Comparison of ENCODE assay signal across 1 cellular context in the genomic region with DNA sequence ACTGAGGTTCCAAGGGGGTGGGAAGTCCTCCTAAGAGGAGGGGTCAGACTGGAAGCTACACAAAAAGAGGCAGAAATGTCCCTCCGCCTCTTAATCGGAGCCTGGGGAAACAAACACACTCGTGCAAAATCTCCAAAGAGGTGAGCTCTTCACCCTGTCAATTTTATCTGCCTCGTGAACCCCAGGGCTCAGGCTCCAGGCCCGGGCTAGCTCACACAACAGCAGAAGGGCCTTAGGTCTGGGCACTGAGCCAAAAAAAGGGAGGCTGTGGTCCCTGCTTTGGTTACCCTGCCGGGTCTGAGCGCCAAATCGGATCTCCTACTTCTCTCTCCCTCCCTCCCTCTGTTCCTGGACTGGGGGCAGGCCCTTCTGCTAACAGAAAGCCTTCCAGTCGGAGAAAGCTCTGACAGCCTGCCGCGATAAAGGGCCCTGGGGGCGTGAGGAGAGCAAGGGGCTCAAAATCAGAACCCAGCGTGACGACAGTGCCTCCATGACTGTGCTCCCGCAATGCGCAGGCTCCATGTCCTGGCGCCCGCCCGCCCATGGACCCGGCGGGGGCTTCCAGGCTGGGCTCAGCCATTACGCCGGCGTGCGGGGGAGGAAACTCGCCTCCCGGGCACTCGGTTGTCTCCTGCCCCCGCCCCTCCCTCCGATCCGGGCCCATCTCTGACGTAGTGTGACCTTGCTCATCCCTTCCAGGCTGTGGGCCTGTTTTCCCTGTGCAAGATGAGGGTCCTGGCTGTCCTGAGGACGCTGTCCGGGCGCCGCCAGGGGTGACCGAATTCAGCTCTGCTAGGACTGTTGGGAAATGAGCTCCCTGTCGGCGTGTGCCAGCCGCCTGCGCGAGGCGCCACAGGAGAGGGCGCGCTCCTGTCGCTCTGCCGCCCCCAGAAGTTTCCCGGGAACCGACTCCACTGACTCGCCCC.
TF ChIP-seq lines count a peak whose summit lies in the region.

No MANE protein-coding gene starts in this region.

TF ChIP-seq in WTC11, 78 proteins besides CTCF, POLR2A, EP300 and RAD21 (continued from another document and continues in another):
- TF ChIP-seq, protein P1, sequence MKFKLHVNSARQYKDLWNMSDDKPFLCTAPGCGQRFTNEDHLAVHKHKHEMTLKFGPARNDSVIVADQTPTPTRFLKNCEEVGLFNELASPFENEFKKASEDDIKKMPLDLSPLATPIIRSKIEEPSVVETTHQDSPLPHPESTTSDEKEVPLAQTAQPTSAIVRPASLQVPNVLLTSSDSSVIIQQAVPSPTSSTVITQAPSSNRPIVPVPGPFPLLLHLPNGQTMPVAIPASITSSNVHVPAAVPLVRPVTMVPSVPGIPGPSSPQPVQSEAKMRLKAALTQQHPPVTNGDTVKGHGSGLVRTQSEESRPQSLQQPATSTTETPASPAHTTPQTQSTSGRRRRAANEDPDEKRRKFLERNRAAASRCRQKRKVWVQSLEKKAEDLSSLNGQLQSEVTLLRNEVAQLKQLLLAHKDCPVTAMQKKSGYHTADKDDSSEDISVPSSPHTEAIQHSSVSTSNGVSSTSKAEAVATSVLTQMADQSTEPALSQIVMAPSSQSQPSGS (CRISPR knock-in tag; IDR thresholded peaks at IDR 0.05; ENCODE audit: borderline replicate concordance, low read depth): no peak
- no peak; the same call in 1 of the 2 replicates for TF ChIP-seq TCF7 (CRISPR knock-in tag; IDR thresholded peaks at IDR 0.05; ENCODE audit: low read depth)
- TF ChIP-seq, protein P2, sequence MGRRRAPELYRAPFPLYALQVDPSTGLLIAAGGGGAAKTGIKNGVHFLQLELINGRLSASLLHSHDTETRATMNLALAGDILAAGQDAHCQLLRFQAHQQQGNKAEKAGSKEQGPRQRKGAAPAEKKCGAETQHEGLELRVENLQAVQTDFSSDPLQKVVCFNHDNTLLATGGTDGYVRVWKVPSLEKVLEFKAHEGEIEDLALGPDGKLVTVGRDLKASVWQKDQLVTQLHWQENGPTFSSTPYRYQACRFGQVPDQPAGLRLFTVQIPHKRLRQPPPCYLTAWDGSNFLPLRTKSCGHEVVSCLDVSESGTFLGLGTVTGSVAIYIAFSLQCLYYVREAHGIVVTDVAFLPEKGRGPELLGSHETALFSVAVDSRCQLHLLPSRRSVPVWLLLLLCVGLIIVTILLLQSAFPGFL (CRISPR knock-in tag; IDR thresholded peaks at IDR 0.05; ENCODE audit: borderline replicate concordance): no peak
- TF ChIP-seq ZNF671 (CRISPR knock-in tag; IDR thresholded peaks at IDR 0.05): no peak
- no peak for TF ChIP-seq ZNF219 (CRISPR knock-in tag; IDR thresholded peaks at IDR 0.05; ENCODE audit: borderline replicate concordance)
- no peak for TF ChIP-seq ESRRA (CRISPR knock-in tag; IDR thresholded peaks at IDR 0.05; ENCODE audit: borderline replicate concordance)
- TF ChIP-seq TP53 (CRISPR knock-in tag; IDR thresholded peaks at IDR 0.05): no peak
- TF ChIP-seq, protein P3, sequence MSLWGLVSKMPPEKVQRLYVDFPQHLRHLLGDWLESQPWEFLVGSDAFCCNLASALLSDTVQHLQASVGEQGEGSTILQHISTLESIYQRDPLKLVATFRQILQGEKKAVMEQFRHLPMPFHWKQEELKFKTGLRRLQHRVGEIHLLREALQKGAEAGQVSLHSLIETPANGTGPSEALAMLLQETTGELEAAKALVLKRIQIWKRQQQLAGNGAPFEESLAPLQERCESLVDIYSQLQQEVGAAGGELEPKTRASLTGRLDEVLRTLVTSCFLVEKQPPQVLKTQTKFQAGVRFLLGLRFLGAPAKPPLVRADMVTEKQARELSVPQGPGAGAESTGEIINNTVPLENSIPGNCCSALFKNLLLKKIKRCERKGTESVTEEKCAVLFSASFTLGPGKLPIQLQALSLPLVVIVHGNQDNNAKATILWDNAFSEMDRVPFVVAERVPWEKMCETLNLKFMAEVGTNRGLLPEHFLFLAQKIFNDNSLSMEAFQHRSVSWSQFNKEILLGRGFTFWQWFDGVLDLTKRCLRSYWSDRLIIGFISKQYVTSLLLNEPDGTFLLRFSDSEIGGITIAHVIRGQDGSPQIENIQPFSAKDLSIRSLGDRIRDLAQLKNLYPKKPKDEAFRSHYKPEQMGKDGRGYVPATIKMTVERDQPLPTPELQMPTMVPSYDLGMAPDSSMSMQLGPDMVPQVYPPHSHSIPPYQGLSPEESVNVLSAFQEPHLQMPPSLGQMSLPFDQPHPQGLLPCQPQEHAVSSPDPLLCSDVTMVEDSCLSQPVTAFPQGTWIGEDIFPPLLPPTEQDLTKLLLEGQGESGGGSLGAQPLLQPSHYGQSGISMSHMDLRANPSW (CRISPR knock-in tag; conservative IDR thresholded peaks at IDR 0.05; ENCODE audit: low read depth): no peak
- TF ChIP-seq, protein P4, sequence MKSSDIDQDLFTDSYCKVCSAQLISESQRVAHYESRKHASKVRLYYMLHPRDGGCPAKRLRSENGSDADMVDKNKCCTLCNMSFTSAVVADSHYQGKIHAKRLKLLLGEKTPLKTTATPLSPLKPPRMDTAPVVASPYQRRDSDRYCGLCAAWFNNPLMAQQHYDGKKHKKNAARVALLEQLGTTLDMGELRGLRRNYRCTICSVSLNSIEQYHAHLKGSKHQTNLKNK (CRISPR knock-in tag; IDR thresholded peaks at IDR 0.05): no peak
- TF ChIP-seq, protein P5, sequence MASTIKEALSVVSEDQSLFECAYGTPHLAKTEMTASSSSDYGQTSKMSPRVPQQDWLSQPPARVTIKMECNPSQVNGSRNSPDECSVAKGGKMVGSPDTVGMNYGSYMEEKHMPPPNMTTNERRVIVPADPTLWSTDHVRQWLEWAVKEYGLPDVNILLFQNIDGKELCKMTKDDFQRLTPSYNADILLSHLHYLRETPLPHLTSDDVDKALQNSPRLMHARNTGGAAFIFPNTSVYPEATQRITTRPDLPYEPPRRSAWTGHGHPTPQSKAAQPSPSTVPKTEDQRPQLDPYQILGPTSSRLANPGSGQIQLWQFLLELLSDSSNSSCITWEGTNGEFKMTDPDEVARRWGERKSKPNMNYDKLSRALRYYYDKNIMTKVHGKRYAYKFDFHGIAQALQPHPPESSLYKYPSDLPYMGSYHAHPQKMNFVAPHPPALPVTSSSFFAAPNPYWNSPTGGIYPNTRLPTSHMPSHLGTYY (CRISPR knock-in tag; IDR thresholded peaks at IDR 0.05): no peak
- no peak for TF ChIP-seq KAT7 (CRISPR knock-in tag; IDR thresholded peaks at IDR 0.05; ENCODE audit: borderline replicate concordance)
- TF ChIP-seq, protein P6, sequence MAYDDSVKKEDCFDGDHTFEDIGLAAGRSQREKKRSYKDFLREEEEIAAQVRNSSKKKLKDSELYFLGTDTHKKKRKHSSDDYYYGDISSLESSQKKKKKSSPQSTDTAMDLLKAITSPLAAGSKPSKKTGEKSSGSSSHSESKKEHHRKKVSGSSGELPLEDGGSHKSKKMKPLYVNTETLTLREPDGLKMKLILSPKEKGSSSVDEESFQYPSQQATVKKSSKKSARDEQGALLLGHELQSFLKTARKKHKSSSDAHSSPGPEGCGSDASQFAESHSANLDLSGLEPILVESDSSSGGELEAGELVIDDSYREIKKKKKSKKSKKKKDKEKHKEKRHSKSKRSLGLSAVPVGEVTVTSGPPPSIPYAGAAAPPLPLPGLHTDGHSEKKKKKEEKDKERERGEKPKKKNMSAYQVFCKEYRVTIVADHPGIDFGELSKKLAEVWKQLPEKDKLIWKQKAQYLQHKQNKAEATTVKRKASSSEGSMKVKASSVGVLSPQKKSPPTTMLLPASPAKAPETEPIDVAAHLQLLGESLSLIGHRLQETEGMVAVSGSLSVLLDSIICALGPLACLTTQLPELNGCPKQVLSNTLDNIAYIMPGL (CRISPR knock-in tag; IDR thresholded peaks at IDR 0.05): peak; percentile 48; the same call in 1 of the 2 replicates
- TF ChIP-seq, protein P7, sequence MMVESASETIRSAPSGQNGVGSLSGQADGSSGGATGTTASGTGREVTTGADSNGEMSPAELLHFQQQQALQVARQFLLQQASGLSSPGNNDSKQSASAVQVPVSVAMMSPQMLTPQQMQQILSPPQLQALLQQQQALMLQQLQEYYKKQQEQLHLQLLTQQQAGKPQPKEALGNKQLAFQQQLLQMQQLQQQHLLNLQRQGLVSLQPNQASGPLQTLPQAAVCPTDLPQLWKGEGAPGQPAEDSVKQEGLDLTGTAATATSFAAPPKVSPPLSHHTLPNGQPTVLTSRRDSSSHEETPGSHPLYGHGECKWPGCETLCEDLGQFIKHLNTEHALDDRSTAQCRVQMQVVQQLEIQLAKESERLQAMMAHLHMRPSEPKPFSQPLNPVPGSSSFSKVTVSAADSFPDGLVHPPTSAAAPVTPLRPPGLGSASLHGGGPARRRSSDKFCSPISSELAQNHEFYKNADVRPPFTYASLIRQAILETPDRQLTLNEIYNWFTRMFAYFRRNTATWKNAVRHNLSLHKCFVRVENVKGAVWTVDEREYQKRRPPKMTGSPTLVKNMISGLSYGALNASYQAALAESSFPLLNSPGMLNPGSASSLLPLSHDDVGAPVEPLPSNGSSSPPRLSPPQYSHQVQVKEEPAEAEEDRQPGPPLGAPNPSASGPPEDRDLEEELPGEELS (CRISPR knock-in tag; IDR thresholded peaks at IDR 0.05): peak; percentile 12; the same call in 1 of the 2 replicates
- TF ChIP-seq, protein P8, sequence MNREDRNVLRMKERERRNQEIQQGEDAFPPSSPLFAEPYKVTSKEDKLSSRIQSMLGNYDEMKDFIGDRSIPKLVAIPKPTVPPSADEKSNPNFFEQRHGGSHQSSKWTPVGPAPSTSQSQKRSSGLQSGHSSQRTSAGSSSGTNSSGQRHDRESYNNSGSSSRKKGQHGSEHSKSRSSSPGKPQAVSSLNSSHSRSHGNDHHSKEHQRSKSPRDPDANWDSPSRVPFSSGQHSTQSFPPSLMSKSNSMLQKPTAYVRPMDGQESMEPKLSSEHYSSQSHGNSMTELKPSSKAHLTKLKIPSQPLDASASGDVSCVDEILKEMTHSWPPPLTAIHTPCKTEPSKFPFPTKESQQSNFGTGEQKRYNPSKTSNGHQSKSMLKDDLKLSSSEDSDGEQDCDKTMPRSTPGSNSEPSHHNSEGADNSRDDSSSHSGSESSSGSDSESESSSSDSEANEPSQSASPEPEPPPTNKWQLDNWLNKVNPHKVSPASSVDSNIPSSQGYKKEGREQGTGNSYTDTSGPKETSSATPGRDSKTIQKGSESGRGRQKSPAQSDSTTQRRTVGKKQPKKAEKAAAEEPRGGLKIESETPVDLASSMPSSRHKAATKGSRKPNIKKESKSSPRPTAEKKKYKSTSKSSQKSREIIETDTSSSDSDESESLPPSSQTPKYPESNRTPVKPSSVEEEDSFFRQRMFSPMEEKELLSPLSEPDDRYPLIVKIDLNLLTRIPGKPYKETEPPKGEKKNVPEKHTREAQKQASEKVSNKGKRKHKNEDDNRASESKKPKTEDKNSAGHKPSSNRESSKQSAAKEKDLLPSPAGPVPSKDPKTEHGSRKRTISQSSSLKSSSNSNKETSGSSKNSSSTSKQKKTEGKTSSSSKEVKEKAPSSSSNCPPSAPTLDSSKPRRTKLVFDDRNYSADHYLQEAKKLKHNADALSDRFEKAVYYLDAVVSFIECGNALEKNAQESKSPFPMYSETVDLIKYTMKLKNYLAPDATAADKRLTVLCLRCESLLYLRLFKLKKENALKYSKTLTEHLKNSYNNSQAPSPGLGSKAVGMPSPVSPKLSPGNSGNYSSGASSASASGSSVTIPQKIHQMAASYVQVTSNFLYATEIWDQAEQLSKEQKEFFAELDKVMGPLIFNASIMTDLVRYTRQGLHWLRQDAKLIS (CRISPR knock-in tag; IDR thresholded peaks at IDR 0.05; ENCODE audit: borderline replicate concordance): peak; percentile 77; the same call in 1 of the 2 replicates
- TF ChIP-seq, protein P9, sequence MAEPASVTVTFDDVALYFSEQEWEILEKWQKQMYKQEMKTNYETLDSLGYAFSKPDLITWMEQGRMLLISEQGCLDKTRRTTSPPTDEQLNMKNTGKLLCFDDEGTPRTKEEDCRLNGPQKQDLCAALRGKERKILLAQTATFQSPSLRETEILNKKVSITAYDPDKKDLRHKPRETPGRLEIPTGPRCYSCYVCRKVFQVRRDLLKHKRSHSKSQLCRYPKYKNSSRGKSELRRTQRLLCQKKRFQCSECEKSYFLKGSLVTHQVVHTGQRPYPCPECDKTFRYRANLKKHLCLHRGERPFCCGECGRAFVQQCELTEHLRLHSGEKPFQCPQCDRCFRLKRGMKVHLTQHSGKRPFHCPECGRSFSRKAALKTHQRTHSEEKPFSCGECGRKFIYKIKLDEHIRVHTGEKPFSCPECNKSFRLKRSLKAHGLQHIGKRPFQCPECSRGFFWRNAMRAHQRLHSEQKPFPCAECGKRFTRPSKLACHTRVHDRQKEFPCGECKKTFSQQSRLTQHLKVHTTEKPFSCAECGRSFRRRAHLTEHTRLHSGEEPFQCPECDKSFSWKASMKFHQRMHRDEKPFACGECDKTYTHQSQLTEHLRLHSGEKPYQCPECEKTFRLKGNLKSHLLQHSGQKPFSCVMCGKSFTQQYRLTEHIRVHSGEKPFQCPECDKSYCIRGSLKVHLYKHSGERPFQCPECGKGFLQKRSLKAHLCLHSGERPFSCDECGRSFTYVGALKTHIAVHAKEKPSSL (CRISPR knock-in tag; conservative IDR thresholded peaks at IDR 0.05): no peak
- TF ChIP-seq ZBTB21 (CRISPR knock-in tag; IDR thresholded peaks at IDR 0.05; ENCODE audit: borderline replicate concordance): no peak
- TF ChIP-seq, protein P10, sequence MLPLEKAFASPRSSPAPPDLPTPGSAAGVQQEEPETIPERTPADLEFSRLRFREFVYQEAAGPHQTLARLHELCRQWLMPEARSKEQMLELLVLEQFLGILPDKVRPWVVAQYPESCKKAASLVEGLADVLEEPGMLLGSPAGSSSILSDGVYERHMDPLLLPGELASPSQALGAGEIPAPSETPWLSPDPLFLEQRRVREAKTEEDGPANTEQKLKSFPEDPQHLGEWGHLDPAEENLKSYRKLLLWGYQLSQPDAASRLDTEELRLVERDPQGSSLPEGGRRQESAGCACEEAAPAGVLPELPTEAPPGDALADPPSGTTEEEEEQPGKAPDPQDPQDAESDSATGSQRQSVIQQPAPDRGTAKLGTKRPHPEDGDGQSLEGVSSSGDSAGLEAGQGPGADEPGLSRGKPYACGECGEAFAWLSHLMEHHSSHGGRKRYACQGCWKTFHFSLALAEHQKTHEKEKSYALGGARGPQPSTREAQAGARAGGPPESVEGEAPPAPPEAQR (CRISPR knock-in tag; IDR thresholded peaks at IDR 0.05): no peak
- TF ChIP-seq MXD4 (CRISPR knock-in tag; IDR thresholded peaks at IDR 0.05; ENCODE audit: borderline replicate concordance): no peak
- TF ChIP-seq PRRX2 (CRISPR knock-in tag; IDR thresholded peaks at IDR 0.05): no peak
- TF ChIP-seq SMAD3 (CRISPR knock-in tag; IDR thresholded peaks at IDR 0.05; ENCODE audit: borderline replicate concordance): peak; percentile 65; the same call in 1 of the 2 replicates
- TF ChIP-seq, protein P11, sequence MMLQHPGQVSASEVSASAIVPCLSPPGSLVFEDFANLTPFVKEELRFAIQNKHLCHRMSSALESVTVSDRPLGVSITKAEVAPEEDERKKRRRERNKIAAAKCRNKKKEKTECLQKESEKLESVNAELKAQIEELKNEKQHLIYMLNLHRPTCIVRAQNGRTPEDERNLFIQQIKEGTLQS (CRISPR knock-in tag; conservative IDR thresholded peaks at IDR 0.05): no peak
- TF ChIP-seq HMGA2 (CRISPR knock-in tag; IDR thresholded peaks at IDR 0.05): no peak
- no peak for TF ChIP-seq ZNF416 (CRISPR knock-in tag; IDR thresholded peaks at IDR 0.05)
- no peak for TF ChIP-seq SMAD4 (CRISPR knock-in tag; IDR thresholded peaks at IDR 0.05)
